Comparison of ENCODE assay signal across 21 cellular contexts in genomic region chr1:33378524-33378923, GRCh38. TPM values are rescaled to one million over a fixed set of nuclear protein-coding genes. Genes with fewer than 3 reads are reported as not detected.
"Had no signal": no experiment of that assay in that cellular context is flagged by ENCODE, and none has a peak within 500 bp of the region (broad histone marks: within the 10 kb centered on the region; RNA-seq: fewer than 3 reads in every experiment).

No MANE protein-coding gene starts in this region.

- ATAC-seq: activated CD4-positive, CD25-positive, alpha-beta regulatory T cell treated with anti-CD3 and anti-CD28 coated beads, Interleukin-2, amount 50 U/mL, for 24 hours; left lobe of liver; natural killer cell; stimulated activated naive B cell treated with anti-CD40 and anti-IgM and Interleukin-4, amounts not matched to agents 10 μg/mL and 1 μg/mL and 100 μg/mL, for 72 hours had no signal

- H3K36me3 Mint-ChIP-seq: activated naive CD8-positive, alpha-beta T cell treated with anti-CD3 and anti-CD28 coated beads for 36 hours; memory B cell; natural killer cell; stimulated activated naive B cell treated with anti-CD40 and anti-IgM and Interleukin-4, amounts not matched to agents 10 μg/mL and 1 μg/mL and 100 μg/mL, for 72 hours had no signal

- H3K9me3 ChIP-seq: tibial artery, uterus had no signal

- H3K27me3 Mint-ChIP-seq: brain had no signal

- H3K27ac ChIP-seq: foreskin keratinocyte, tibial artery, uterus had no signal

- H3K4me1 ChIP-seq: uterus had no signal

- DNase-seq: activated CD4-positive, alpha-beta T cell treated with anti-CD3 and anti-CD28 coated beads, Interleukin-2, amount 50 U/mL, for 1 hour; activated naive CD8-positive, alpha-beta T cell treated with anti-CD3 and anti-CD28 coated beads for 36 hours; cortex of kidney; effector memory CD4-positive, alpha-beta T cell; foreskin keratinocyte; natural killer cell; retina; stimulated activated CD4-positive, alpha-beta T cell treated with anti-CD3 and anti-CD28 coated beads, Interleukin-4, amount 100 ng/mL, for 1 hour; stimulated activated naive B cell treated with anti-CD40 and anti-IgM and Interleukin-4, amounts not matched to agents 10 μg/mL and 1 μg/mL and 100 μg/mL, for 72 hours; T-helper 9 cell; tibial artery; uterus had no signal

- H3K4me3 ChIP-seq: tibial artery, uterus had no signal

- H3K27ac Mint-ChIP-seq: activated naive CD8-positive, alpha-beta T cell treated with anti-CD3 and anti-CD28 coated beads for 36 hours; activated T-helper 1 cell treated with anti-CD3 and anti-CD28 coated beads, Interleukin-12 subunit alpha, Interleukin-12 subunit beta, Interleukin-2, Interleukin-4 antibody, amounts not matched to agents 30 ng/mL and 10 ng/mL and 1 ng/mL, durations not matched to agents 14 hours and 24 hours and 36 hours; memory B cell; natural killer cell; stimulated activated naive B cell treated with anti-CD40 and anti-IgM and Interleukin-4, amounts not matched to agents 10 μg/mL and 1 μg/mL and 100 μg/mL, for 72 hours had no signal

- H3K4me3 Mint-ChIP-seq: activated naive CD8-positive, alpha-beta T cell treated with anti-CD3 and anti-CD28 coated beads for 36 hours; activated T-helper 1 cell treated with anti-CD3 and anti-CD28 coated beads, Interleukin-12 subunit alpha, Interleukin-12 subunit beta, Interleukin-2, Interleukin-4 antibody, amounts not matched to agents 30 ng/mL and 10 ng/mL and 1 ng/mL, durations not matched to agents 14 hours and 24 hours and 36 hours; brain; memory B cell; natural killer cell; stimulated activated naive B cell treated with anti-CD40 and anti-IgM and Interleukin-4, amounts not matched to agents 10 μg/mL and 1 μg/mL and 100 μg/mL, for 72 hours had no signal

- H3K36me3 ChIP-seq: uterus had no signal

- H3K27me3 ChIP-seq: foreskin keratinocyte, tibial artery, uterus had no signal

RNA-seq across cellular contexts. Expression of gene A3GALT2, which starts 57.6 kb away (rescaled TPM):
- total RNA-seq: activated CD8-positive, alpha-beta memory T cell treated with anti-CD3 and anti-CD28 coated beads for 36 hours; activated naive CD8-positive, alpha-beta T cell treated with anti-CD3 and anti-CD28 coated beads for 36 hours; activated T-helper 1 cell treated with anti-CD3 and anti-CD28 coated beads, Interleukin-12 subunit alpha, Interleukin-12 subunit beta, Interleukin-2, Interleukin-4 antibody, amounts not matched to agents 30 ng/mL and 10 ng/mL and 1 ng/mL, durations not matched to agents 14 hours and 24 hours and 36 hours; foreskin keratinocyte; left lobe of liver; mucosa of gallbladder; natural killer cell; skeletal muscle tissue; subcutaneous adipose tissue had no signal
- polyA plus RNA-seq: foreskin keratinocyte had no signal
